Comparison of ENCODE assay signal across 13 cellular contexts in the genomic region with DNA sequence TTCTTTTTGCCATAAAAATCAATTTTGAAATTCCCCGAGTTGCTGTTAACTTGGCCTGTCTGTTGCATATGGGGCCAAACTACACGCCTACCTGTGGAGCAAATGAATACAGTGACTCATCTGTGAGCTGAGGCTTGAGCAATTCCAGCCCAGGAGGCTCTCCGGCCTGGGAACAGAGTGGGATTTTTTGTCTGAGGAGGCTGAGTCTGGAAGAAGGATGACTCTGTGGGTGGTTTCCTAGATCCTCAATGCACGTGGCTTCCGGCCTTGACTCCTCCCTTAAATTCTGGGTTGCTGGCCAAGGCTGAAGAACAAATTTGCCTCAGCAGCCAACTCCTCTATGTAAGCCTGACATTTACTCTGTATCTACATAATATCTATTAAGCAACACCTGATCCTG.
A peak's percentile ranks its signal among the peaks of the same experiment; 100 is the strongest.
DNase-seq lines count a peak whose midpoint lies in the region; ATAC-seq and TF ChIP-seq lines count a peak whose summit lies in the region.
"Had no signal": no experiment of that assay in that cellular context is flagged by ENCODE, and none has a peak within 500 bp of the region (broad histone marks: within the 10 kb centered on the region; RNA-seq: fewer than 3 reads in every experiment).

No MANE protein-coding gene starts in this region.

- intact Hi-C loops in ovary (cut with DNase I) = loop anchor here in 1 of 4 donors (5.0 to 10.0 kb wide), 2 partner anchors 125 to 187 kb away; a partner anchor contains a TSS

- no peak for TF ChIP-seq EP300 in ovary (IDR thresholded peaks at IDR 0.05)

- H3K9me3 ChIP-seq in RWPE2 (ENCODE audit: severe bottlenecking) = no peaks in the 10 kb centered on the region
- no peaks in the 10 kb centered on the region for H3K9me3 ChIP-seq in ovary

- H3K27me3 ChIP-seq in RWPE2 (ENCODE audit: insufficient read depth, poor library complexity, severe bottlenecking) (no peaks in the 10 kb centered on the region), ovary (no peaks in the 10 kb centered on the region)

- H3K4me3 ChIP-seq in RWPE2 (ENCODE audit: severe bottlenecking) = no peak overlapping the region
- no peak overlapping the region for H3K4me3 ChIP-seq in foreskin fibroblast (ENCODE audit: low read depth in 1 of 2, low read length in 2 of 2)
- H3K4me3 ChIP-seq in ovary = no peak overlapping the region

- WGBS in ovary, 3 donors = 19 to 28% (median 19%) methylated on average over 5 of the region's 5 CpGs

- H3K27ac ChIP-seq in RWPE2 (ENCODE audit: poor library complexity, severe bottlenecking) (peak overlapping the region; percentile 89), ovary (peak overlapping the region in 1 of 2 donors; percentile 28)

- TF ChIP-seq POLR2A in ovary (IDR thresholded peaks at IDR 0.05) = no peak

- ATAC-seq in RWPE2 (ENCODE audit: low read depth) (peak; percentile 78), HG03571 (IDR thresholded peaks at IDR 0.05; ENCODE audit: unreplicated experiment) (no peak), GM21717 (IDR thresholded peaks at IDR 0.05; ENCODE audit: unreplicated experiment) (no peak)
- ATAC-seq: natural killer cell had no signal

- H3K4me1 ChIP-seq in RWPE2 (ENCODE audit: insufficient read depth, poor library complexity, severe bottlenecking) (peaks cover 25% of the 10 kb centered on the region), ovary (ENCODE audit: insufficient read depth) (peaks cover 11% of the 10 kb centered on the region)

- H3K36me3 ChIP-seq in RWPE2 (ENCODE audit: low read depth) = no peaks in the 10 kb centered on the region
- H3K36me3 ChIP-seq in ovary = no peaks in the 10 kb centered on the region

- TF ChIP-seq CTCF in RWPE2 (IDR thresholded peaks at IDR 0.05; ENCODE audit: poor library complexity, severe bottlenecking) = no peak
- TF ChIP-seq CTCF in foreskin fibroblast (IDR thresholded peaks at IDR 0.05; ENCODE audit: low read depth, low read length) = no peak
- no peak for TF ChIP-seq CTCF in ovary (IDR thresholded peaks at IDR 0.05)

- DNase-seq in Caki2 (ENCODE audit: low read depth) (peak; percentile 33), RWPE2 (ENCODE audit: low spot score) (peak; percentile 37), foreskin fibroblast (peak; percentile 83 to 86), ovary (peak; percentile 73 to 81 (median 75)), NCI-H1092 (lab: John Stamatoyannopoulos, UW) (no peak), SK-N-DZ (ENCODE audit: low spot score) (no peak)
- DNase-seq: activated T-cell treated with anti-CD3 and anti-CD28 coated beads, Interleukin-2, amount 50 U/mL, for 1 hour; CD8-positive, alpha-beta memory T cell; natural killer cell; NCI-H1930; SW 1271 had no signal

- in situ Hi-C loops in Caki2 (cut with HindIII; ENCODE audit: low pct_unique_long_range_greater_than_20kb, low sequenced_read_pairs) = no loop called here

Comparison
In these comparisons a context has a peak if more than half of its experiments do, and no peak if none do; other contexts are left out.
1. DNase-seq: peak in Caki2 (single experiment), RWPE2 (single experiment), foreskin fibroblast (2 of 2) and ovary (5 of 5); none in NCI-H1092 (single experiment) and SK-N-DZ (single experiment).